In the genomic region with DNA sequence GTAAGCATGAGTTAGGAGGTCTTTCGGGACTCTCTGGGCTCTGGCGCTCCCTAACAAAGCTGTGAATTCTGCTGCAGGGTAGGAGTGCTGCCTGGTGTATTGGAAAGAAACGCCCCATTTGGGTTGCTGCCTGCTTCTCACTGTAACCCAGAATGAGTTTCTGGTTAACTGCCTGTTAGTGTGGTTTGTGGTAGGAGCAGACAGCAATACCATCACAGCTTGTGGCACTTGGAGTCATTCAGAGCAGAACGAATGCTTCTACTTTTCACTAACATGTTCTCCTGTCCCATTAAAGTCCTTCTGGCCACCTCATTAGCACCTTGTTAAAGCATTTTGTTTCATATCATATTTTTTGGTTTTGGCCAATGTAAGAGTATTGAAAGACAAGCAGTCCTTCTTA, we compare ENCODE assay signal across 13 cellular contexts. TPM values are rescaled to one million over a fixed set of nuclear protein-coding genes. Genes with fewer than 3 reads are reported as not detected.
DNase-seq lines count a peak whose midpoint lies in the region; ATAC-seq and TF ChIP-seq lines count a peak whose summit lies in the region.
"Had no signal": no experiment of that assay in that cellular context is flagged by ENCODE, and none has a peak within 500 bp of the region (broad histone marks: within the 10 kb centered on the region; RNA-seq: fewer than 3 reads in every experiment).

No MANE protein-coding gene starts in this region.

- no peak overlapping the region for H3K4me3 Mint-ChIP-seq in activated T-helper 1 cell treated with anti-CD3 and anti-CD28 coated beads, Interleukin-12 subunit alpha, Interleukin-12 subunit beta, Interleukin-2, Interleukin-4 antibody, amounts not matched to agents 30 ng/mL and 10 ng/mL and 1 ng/mL, durations not matched to agents 14 hours and 24 hours and 36 hours
- H3K4me3 Mint-ChIP-seq: activated T-cell treated with anti-CD3 and anti-CD28 coated beads, Interleukin-2, amount 50 U/mL, for 4 hours had no signal

- ATAC-seq in HG02981 (IDR thresholded peaks at IDR 0.05; ENCODE audit: unreplicated experiment) (peak; percentile 70), psoas muscle (peak in 1 of 4 donors; percentile 58), GM21529 (IDR thresholded peaks at IDR 0.05; ENCODE audit: unreplicated experiment) (no peak), HG03175 (IDR thresholded peaks at IDR 0.05; ENCODE audit: unreplicated experiment) (no peak)
- ATAC-seq: heart right ventricle had no signal

- peak overlapping the region; percentile 73 for H3K27ac ChIP-seq in psoas muscle

- WGBS in psoas muscle, 3 donors, result 21 to 33% (median 27%) methylated on average over 4 of the region's 4 CpGs

- peaks cover 80% of the 10 kb centered on the region for H3K4me1 ChIP-seq in psoas muscle

- H3K36me3 Mint-ChIP-seq in activated T-helper 1 cell treated with anti-CD3 and anti-CD28 coated beads, Interleukin-12 subunit alpha, Interleukin-12 subunit beta, Interleukin-2, Interleukin-4 antibody, amounts not matched to agents 30 ng/mL and 10 ng/mL and 1 ng/mL, durations not matched to agents 14 hours and 24 hours and 36 hours (ENCODE audit: low read depth), result no peaks in the 10 kb centered on the region

- no peaks in the 10 kb centered on the region for H3K36me3 ChIP-seq in psoas muscle (ENCODE audit: insufficient read depth in 1 of 2, low read depth in 1 of 2)
- H3K36me3 ChIP-seq: heart right ventricle had no signal

- peaks cover 12% of the 10 kb centered on the region for H3K27me3 Mint-ChIP-seq in activated T-helper 1 cell treated with anti-CD3 and anti-CD28 coated beads, Interleukin-12 subunit alpha, Interleukin-12 subunit beta, Interleukin-2, Interleukin-4 antibody, amounts not matched to agents 30 ng/mL and 10 ng/mL and 1 ng/mL, durations not matched to agents 14 hours and 24 hours and 36 hours (ENCODE audit: insufficient read depth)

- peak overlapping the region; percentile 53 for H3K4me3 ChIP-seq in psoas muscle
- H3K4me3 ChIP-seq: heart right ventricle, skin epidermis had no signal

- TF ChIP-seq CTCF in psoas muscle (IDR thresholded peaks at IDR 0.05), result no peak

- H3K4me1 Mint-ChIP-seq in activated T-helper 1 cell treated with anti-CD3 and anti-CD28 coated beads, Interleukin-12 subunit alpha, Interleukin-12 subunit beta, Interleukin-2, Interleukin-4 antibody, amounts not matched to agents 30 ng/mL and 10 ng/mL and 1 ng/mL, durations not matched to agents 14 hours and 24 hours and 36 hours (ENCODE audit: low read depth), result peaks cover 24% of the 10 kb centered on the region

- intact Hi-C loops in activated T-helper 1 cell treated with anti-CD3 and anti-CD28 coated beads, Interleukin-12 subunit alpha, Interleukin-12 subunit beta, Interleukin-2, Interleukin-4 antibody, amounts not matched to agents 30 ng/mL and 10 ng/mL and 1 ng/mL, durations not matched to agents 14 hours and 24 hours and 36 hours (cut with micrococcal nuclease), result loop anchor here (1.0 to 5.0 kb wide), 4 partner anchors 49 to 152 kb away; no protein-coding TSS in a partner anchor
- intact Hi-C loops in psoas muscle (cut with DNase I), result no loop called here

- H3K9me3 Mint-ChIP-seq in activated T-helper 1 cell treated with anti-CD3 and anti-CD28 coated beads, Interleukin-12 subunit alpha, Interleukin-12 subunit beta, Interleukin-2, Interleukin-4 antibody, amounts not matched to agents 30 ng/mL and 10 ng/mL and 1 ng/mL, durations not matched to agents 14 hours and 24 hours and 36 hours, result no peaks in the 10 kb centered on the region
- H3K9me3 Mint-ChIP-seq: activated T-cell treated with anti-CD3 and anti-CD28 coated beads, Interleukin-2, amount 50 U/mL, for 4 hours had no signal

- no peaks in the 10 kb centered on the region for H3K27me3 ChIP-seq in psoas muscle (ENCODE audit: insufficient read depth in 3 of 3, low read length in 2 of 3)
- H3K27me3 ChIP-seq: heart right ventricle had no signal

- DNase-seq in GM04503 (ENCODE audit: low read depth), result peak; percentile 68
- peak; percentile 3 for DNase-seq in activated T-helper 1 cell treated with anti-CD3 and anti-CD28 coated beads, Interleukin-12 subunit alpha, Interleukin-12 subunit beta, Interleukin-2, Interleukin-4 antibody, amounts not matched to agents 30 ng/mL and 10 ng/mL and 1 ng/mL, durations not matched to agents 14 hours and 24 hours and 36 hours (ENCODE audit: low spot score)
- no peak for DNase-seq in psoas muscle
- DNase-seq in superior temporal gyrus (ENCODE audit: extremely low spot score), result no peak
- no peak for DNase-seq in 8988T
- DNase-seq: activated T-cell treated with anti-CD3 and anti-CD28 coated beads, Interleukin-2, amount 50 U/mL, for 4 hours; NCI-H526 treated with DMSO at 0.1 percent for 48 hours; stimulated activated naive CD4-positive, alpha-beta T cell had no signal

- no peak overlapping the region for H3K27ac Mint-ChIP-seq in activated T-helper 1 cell treated with anti-CD3 and anti-CD28 coated beads, Interleukin-12 subunit alpha, Interleukin-12 subunit beta, Interleukin-2, Interleukin-4 antibody, amounts not matched to agents 30 ng/mL and 10 ng/mL and 1 ng/mL, durations not matched to agents 14 hours and 24 hours and 36 hours

- H3K9me3 ChIP-seq in psoas muscle, result no peaks in the 10 kb centered on the region
- H3K9me3 ChIP-seq: heart right ventricle had no signal

RNA-seq across cellular contexts. Expression of gene MAP3K7CL, which starts 18.1 kb away (rescaled TPM):
- 3.8 and 4.2 TPM in 2 replicates for total RNA-seq in activated T-helper 1 cell treated with anti-CD3 and anti-CD28 coated beads, Interleukin-12 subunit alpha, Interleukin-12 subunit beta, Interleukin-2, Interleukin-4 antibody, amounts not matched to agents 30 ng/mL and 10 ng/mL and 1 ng/mL, durations not matched to agents 14 hours and 24 hours and 36 hours
- total RNA-seq in psoas muscle, result 100 to 1,000 TPM in 1 of 4 donors, 10 to 100 TPM in 3; 15.3 to 107 (median 23.7) TPM
- polyA plus RNA-seq in psoas muscle, result 10 to 100 TPM in 2 of 3 donors, 1 to 10 TPM in 1; 3.3 to 18.4 (median 12.8) TPM

Comparison
In these comparisons a context has a peak if more than half of its experiments do, and no peak if none do; other contexts are left out.
1. DNase-seq: peak in GM04503 (single experiment) and activated T-helper 1 cell treated with anti-CD3 and anti-CD28 coated beads, Interleukin-12 subunit alpha, Interleukin-12 subunit beta, Interleukin-2, Interleukin-4 antibody, amounts not matched to agents 30 ng/mL and 10 ng/mL and 1 ng/mL, durations not matched to agents 14 hours and 24 hours and 36 hours (single experiment); none in psoas muscle (0 of 2), superior temporal gyrus (single experiment) and 8988T (single experiment).